ENCODE assay signal across 8 cellular contexts in the genomic region with DNA sequence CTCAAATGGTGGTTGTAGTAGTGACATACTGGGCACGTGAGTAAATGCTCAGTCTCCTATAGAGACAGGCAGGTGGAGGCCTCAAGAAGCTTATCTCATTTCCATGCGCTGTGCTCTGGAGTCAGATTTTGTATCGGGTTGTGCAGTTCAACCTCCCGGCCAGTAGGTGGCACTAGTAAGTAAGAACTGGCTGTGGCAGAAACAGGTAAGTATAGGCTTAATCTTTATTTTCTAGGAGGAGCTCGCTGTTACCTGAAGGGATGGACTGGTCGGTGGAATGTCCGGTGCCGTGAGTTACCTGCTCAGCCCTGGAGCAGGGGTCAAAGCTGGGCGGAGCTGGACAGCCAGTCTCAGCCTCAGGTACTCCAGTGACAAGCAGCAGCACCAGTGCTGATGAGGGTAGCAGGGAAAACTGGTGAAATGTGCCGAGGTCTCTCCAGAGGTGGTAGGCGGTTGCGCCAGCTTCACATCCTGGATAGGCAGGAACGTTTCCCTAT.
DNase-seq lines count a peak whose midpoint lies in the region; ATAC-seq and TF ChIP-seq lines count a peak whose summit lies in the region.

No MANE protein-coding gene starts in this region.

- H3K4me3 ChIP-seq in hepatocyte = peak overlapping the region; percentile 0

- H3K4me3 Mint-ChIP-seq in activated naive CD8-positive, alpha-beta T cell treated with anti-CD3 and anti-CD28 coated beads for 36 hours = peak overlapping the region; percentile 49

- H3K27ac Mint-ChIP-seq in activated naive CD8-positive, alpha-beta T cell treated with anti-CD3 and anti-CD28 coated beads for 36 hours = no peak overlapping the region

- peak overlapping the region; percentile 64 for H2AFZ ChIP-seq in hepatocyte

- no peaks in the 10 kb centered on the region for H3K27me3 ChIP-seq in hepatocyte

- H3K27ac ChIP-seq in hepatocyte = peak overlapping the region; percentile 49

- no peaks in the 10 kb centered on the region for H3K4me1 ChIP-seq in hepatocyte (ENCODE audit: insufficient read depth)

- no peaks in the 10 kb centered on the region for H3K9me3 Mint-ChIP-seq in activated naive CD8-positive, alpha-beta T cell treated with anti-CD3 and anti-CD28 coated beads for 36 hours

- peak; percentile 89 for TF ChIP-seq CTCF in GM20000 (IDR thresholded peaks at IDR 0.05; ENCODE audit: extremely low read depth, missing control alignments)
- TF ChIP-seq CTCF in hepatocyte (IDR thresholded peaks at IDR 0.05; ENCODE audit: poor library complexity) = peak; percentile 62

- WGBS in hepatocyte (ENCODE audit: low lambda C conversion rate, missing lambda C conversion rate) = 49% methylated on average over 13 of the region's 13 CpGs

- H3K9me2 ChIP-seq in hepatocyte (replicated peaks; ENCODE audit: insufficient read depth) = no peaks in the 10 kb centered on the region

- peak; percentile 94 for DNase-seq in DMS53 treated with DMSO at 0.1 percent for 48 hours (lab: John Stamatoyannopoulos, UW; ENCODE audit: unreplicated experiment)
- DNase-seq in GM20000 (ENCODE audit: low spot score) = peak; percentile 49
- peak; percentile 49 for DNase-seq in OCI-M1 (lab: John Stamatoyannopoulos, UW)
- peak; percentile 22 for DNase-seq in activated naive CD8-positive, alpha-beta T cell treated with anti-CD3 and anti-CD28 coated beads for 36 hours
- DNase-seq in hepatocyte (ENCODE audit: low spot score) = peak; percentile 60
- DNase-seq in stimulated activated CD4-positive, alpha-beta T cell treated with anti-CD3 and anti-CD28 coated beads, Interleukin-15, amount 100 ng/mL, for 1 hour (ENCODE audit: low read depth in 1 of 2, low spot score in 1 of 2) = peak; percentile 2 to 8
- no peak for DNase-seq in dedifferentiated amniotic fluid mesenchymal stem cell (ENCODE audit: extremely low spot score)

- no peaks in the 10 kb centered on the region for H3K36me3 ChIP-seq in hepatocyte (replicated peaks; ENCODE audit: insufficient read depth, low read depth)

- H3K4me2 ChIP-seq in hepatocyte = peak overlapping the region; percentile 72

- no peaks in the 10 kb centered on the region for H3K4me1 Mint-ChIP-seq in activated naive CD8-positive, alpha-beta T cell treated with anti-CD3 and anti-CD28 coated beads for 36 hours

- peaks cover 14% of the 10 kb centered on the region for H3K27me3 Mint-ChIP-seq in activated naive CD8-positive, alpha-beta T cell treated with anti-CD3 and anti-CD28 coated beads for 36 hours

- H4K20me1 ChIP-seq in hepatocyte (ENCODE audit: insufficient read depth, poor library complexity, severe bottlenecking) = no peaks in the 10 kb centered on the region

- no peaks in the 10 kb centered on the region for H3K9me3 ChIP-seq in hepatocyte (ENCODE audit: low read depth)

- ATAC-seq in HG03521 (IDR thresholded peaks at IDR 0.05; ENCODE audit: unreplicated experiment) = peak; percentile 90

- H3K36me3 Mint-ChIP-seq in activated naive CD8-positive, alpha-beta T cell treated with anti-CD3 and anti-CD28 coated beads for 36 hours = no peaks in the 10 kb centered on the region

- H3K79me2 ChIP-seq in hepatocyte = no peaks in the 10 kb centered on the region
